ENCODE assay signal across 8 cellular contexts in the genomic region with DNA sequence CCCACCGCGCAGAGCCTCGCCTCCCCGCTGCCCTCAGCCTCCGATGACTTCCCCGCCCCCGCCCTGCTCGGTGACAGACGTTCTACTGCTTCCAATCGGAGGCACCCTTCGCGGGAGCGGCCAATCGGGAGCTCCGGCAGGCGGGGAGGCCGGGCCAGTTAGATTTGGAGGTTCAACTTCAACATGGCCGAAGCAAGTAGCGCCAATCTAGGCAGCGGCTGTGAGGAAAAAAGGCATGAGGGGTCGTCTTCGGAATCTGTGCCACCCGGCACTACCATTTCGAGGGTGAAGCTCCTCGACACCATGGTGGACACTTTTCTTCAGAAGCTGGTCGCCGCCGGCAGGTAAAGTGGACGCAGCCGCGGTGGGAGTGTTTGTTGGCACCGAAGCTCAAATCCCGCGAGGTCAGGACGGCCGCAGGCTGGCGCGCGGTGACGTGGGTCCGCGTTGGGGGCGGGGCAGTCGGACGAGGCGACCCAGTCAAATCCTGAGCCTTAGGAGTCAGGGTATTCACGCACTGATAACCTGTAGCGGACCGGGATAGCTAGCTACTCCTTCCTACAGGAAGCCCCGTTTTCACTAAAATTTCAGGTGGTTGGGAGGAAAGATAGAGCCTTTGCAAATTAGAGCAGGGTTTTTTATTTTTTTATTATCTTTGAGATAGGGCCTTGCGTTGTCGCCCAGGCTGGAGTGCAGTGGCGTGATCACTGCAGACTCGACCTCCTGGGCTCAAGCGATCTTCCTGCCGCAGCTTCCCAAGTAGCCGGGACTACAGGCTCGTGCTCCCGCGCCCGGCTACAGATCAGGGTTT. TPM values are rescaled to one million over a fixed set of nuclear protein-coding genes. Genes with fewer than 3 reads are reported as not detected.
DNase-seq lines count a peak whose midpoint lies in the region; ATAC-seq and TF ChIP-seq lines count a peak whose summit lies in the region.

A gene with protein sequence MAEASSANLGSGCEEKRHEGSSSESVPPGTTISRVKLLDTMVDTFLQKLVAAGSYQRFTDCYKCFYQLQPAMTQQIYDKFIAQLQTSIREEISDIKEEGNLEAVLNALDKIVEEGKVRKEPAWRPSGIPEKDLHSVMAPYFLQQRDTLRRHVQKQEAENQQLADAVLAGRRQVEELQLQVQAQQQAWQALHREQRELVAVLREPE (plus strand): TSS at position 175 of the 811 bp plus-strand sequence. CDS start 9 bp downstream, at position 184.

- H3K4me3 Mint-ChIP-seq in activated CD4-positive, alpha-beta memory T cell treated with anti-CD3 and anti-CD28 coated beads for 36 hours, result peak within 1 kb of the TSS; percentile 76

- H3K9me3 ChIP-seq in liver (ENCODE audit: control insufficient read depth in 4 of 4, low read length in 3 of 4), result no peaks in the 10 kb centered on the region

- no peaks in the 10 kb centered on the region for H3K27me3 ChIP-seq in liver (ENCODE audit: control insufficient read depth in 4 of 4, insufficient read depth in 4 of 4, low read length in 3 of 4)

- H3K27me3 Mint-ChIP-seq in activated CD4-positive, alpha-beta memory T cell treated with anti-CD3 and anti-CD28 coated beads for 36 hours, result no peaks in the 10 kb centered on the region

- peak; percentile 93 for ATAC-seq in GM19438 (IDR thresholded peaks at IDR 0.05; ENCODE audit: low read depth, unreplicated experiment)

- DNase-seq in CD1c-positive myeloid dendritic cell (ENCODE audit: extremely low spot score) (peak; percentile 98), HK-2 (ENCODE audit: unreplicated experiment) (peak; percentile 97), NCI-H82 treated with DMSO at 0.1 percent for 48 hours (lab: John Stamatoyannopoulos, UW; ENCODE audit: unreplicated experiment) (peak; percentile 93), dermis microvascular lymphatic vessel endothelial cell (ENCODE audit: low read depth in 2 of 2) (peak; percentile 92 to 97)
- DNase-seq in activated CD4-positive, alpha-beta memory T cell treated with anti-CD3 and anti-CD28 coated beads for 36 hours, result peak; percentile 98
- peak; percentile 95 for DNase-seq in stimulated activated CD4-positive, alpha-beta T cell treated with anti-CD3 and anti-CD28 coated beads, Interleukin-4, amount 100 ng/mL, for 1 hour

- H3K27ac ChIP-seq in liver (ENCODE audit: low read depth in 1 of 2, low read length in 2 of 2), result peak within 1 kb of the TSS; percentile 96 to 99

- no peak for TF ChIP-seq CTCF in liver (IDR thresholded peaks at IDR 0.05; ENCODE audit: low read depth, low read length, missing input control)

- peak within 1 kb of the TSS; percentile 92 to 95 for H3K9ac ChIP-seq in liver (ENCODE audit: low read depth in 1 of 2, low read length in 2 of 2)

- H3K4me3 ChIP-seq in liver (ENCODE audit: low read depth in 1 of 3, low read length in 3 of 3), result peak within 1 kb of the TSS; percentile 72 to 99 (median 79)

- H3K36me3 ChIP-seq in liver (ENCODE audit: control insufficient read depth in 4 of 4, insufficient read depth in 3 of 4, low read depth in 1 of 4, low read length in 3 of 4), result peaks cover 3 to 28% (median 19%) of the 10 kb centered on the region in 4 donors

- intact Hi-C loops in activated CD4-positive, alpha-beta memory T cell treated with anti-CD3 and anti-CD28 coated beads for 36 hours (cut with micrococcal nuclease), result loop anchor here (1.0 to 5.0 kb wide), 4 partner anchors 10 to 289 kb away; a partner anchor contains a TSS

- TF ChIP-seq RAD21 in liver (IDR thresholded peaks at IDR 0.05), result peak; percentile 28

- POLR2A ChIA-PET in activated CD4-positive, alpha-beta memory T cell treated with anti-CD3 and anti-CD28 coated beads for 36 hours (lab: Charles Lee), result interaction anchor here (0.6 to 5.2 kb wide), 17 partner anchors 11 to 288 kb away, joined by 3 to 85 read pairs (median 7); a partner anchor contains a TSS

- peaks cover 40% of the 10 kb centered on the region for H3K4me1 Mint-ChIP-seq in activated CD4-positive, alpha-beta memory T cell treated with anti-CD3 and anti-CD28 coated beads for 36 hours (ENCODE audit: low read depth)

- peaks cover 56% of the 10 kb centered on the region for H3K36me3 Mint-ChIP-seq in activated CD4-positive, alpha-beta memory T cell treated with anti-CD3 and anti-CD28 coated beads for 36 hours

- WGBS in liver, result under 1% methylated on average over 61 of the region's 61 CpGs

- H3K4me1 ChIP-seq in liver (ENCODE audit: control insufficient read depth in 4 of 4, insufficient read depth in 4 of 4, low read length in 3 of 4), result peaks cover 4 to 34% (median 23%) of the 10 kb centered on the region in 4 donors

- no peaks in the 10 kb centered on the region for H3K9me3 Mint-ChIP-seq in activated CD4-positive, alpha-beta memory T cell treated with anti-CD3 and anti-CD28 coated beads for 36 hours

- CTCF ChIA-PET in activated CD4-positive, alpha-beta memory T cell treated with anti-CD3 and anti-CD28 coated beads for 36 hours (lab: Charles Lee), result interaction anchor here (0.6 to 5.4 kb wide), 14 partner anchors 9 to 1040 kb away, joined by 3 to 78 read pairs (median 4); a partner anchor contains a TSS

- peak within 1 kb of the TSS; percentile 96 for H3K27ac Mint-ChIP-seq in activated CD4-positive, alpha-beta memory T cell treated with anti-CD3 and anti-CD28 coated beads for 36 hours

TF ChIP-seq in liver, 16 proteins besides CTCF, POLR2A, EP300 and RAD21:
- TF ChIP-seq TAF1 (conservative IDR thresholded peaks at IDR 0.05) (peak; percentile 86), HNF4G (IDR thresholded peaks at IDR 0.05) (no peak), HNF4A (conservative IDR thresholded peaks at IDR 0.05) (no peak), JUND (IDR thresholded peaks at IDR 0.05) (no peak), RXRA (IDR thresholded peaks at IDR 0.05) (peak; percentile 34 to 36), SP1 (IDR thresholded peaks at IDR 0.05) (peak; percentile 90), EGR1 (IDR thresholded peaks at IDR 0.05; ENCODE audit: low read depth in 2 of 2) (peak; percentile 91 to 96), GABPA (IDR thresholded peaks at IDR 0.05 in 1 of 2, conservative IDR thresholded peaks at IDR 0.05 in 1 of 2) (no peak), FOXA1 (IDR thresholded peaks at IDR 0.05) (peak; percentile 42), NR2F2 (IDR thresholded peaks at IDR 0.05) (no peak), YY1 (IDR thresholded peaks at IDR 0.05) (peak; percentile 99), FOXA2 (IDR thresholded peaks at IDR 0.05) (no peak)
- TF ChIP-seq, protein P1, sequence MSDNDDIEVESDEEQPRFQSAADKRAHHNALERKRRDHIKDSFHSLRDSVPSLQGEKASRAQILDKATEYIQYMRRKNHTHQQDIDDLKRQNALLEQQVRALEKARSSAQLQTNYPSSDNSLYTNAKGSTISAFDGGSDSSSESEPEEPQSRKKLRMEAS (IDR thresholded peaks at IDR 0.05), result peak; percentile 14
- TF ChIP-seq, protein P2, sequence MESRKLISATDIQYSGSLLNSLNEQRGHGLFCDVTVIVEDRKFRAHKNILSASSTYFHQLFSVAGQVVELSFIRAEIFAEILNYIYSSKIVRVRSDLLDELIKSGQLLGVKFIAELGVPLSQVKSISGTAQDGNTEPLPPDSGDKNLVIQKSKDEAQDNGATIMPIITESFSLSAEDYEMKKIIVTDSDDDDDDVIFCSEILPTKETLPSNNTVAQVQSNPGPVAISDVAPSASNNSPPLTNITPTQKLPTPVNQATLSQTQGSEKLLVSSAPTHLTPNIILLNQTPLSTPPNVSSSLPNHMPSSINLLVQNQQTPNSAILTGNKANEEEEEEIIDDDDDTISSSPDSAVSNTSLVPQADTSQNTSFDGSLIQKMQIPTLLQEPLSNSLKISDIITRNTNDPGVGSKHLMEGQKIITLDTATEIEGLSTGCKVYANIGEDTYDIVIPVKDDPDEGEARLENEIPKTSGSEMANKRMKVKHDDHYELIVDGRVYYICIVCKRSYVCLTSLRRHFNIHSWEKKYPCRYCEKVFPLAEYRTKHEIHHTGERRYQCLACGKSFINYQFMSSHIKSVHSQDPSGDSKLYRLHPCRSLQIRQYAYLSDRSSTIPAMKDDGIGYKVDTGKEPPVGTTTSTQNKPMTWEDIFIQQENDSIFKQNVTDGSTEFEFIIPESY (IDR thresholded peaks at IDR 0.05), result peak; percentile 99
- TF ChIP-seq, protein P3, sequence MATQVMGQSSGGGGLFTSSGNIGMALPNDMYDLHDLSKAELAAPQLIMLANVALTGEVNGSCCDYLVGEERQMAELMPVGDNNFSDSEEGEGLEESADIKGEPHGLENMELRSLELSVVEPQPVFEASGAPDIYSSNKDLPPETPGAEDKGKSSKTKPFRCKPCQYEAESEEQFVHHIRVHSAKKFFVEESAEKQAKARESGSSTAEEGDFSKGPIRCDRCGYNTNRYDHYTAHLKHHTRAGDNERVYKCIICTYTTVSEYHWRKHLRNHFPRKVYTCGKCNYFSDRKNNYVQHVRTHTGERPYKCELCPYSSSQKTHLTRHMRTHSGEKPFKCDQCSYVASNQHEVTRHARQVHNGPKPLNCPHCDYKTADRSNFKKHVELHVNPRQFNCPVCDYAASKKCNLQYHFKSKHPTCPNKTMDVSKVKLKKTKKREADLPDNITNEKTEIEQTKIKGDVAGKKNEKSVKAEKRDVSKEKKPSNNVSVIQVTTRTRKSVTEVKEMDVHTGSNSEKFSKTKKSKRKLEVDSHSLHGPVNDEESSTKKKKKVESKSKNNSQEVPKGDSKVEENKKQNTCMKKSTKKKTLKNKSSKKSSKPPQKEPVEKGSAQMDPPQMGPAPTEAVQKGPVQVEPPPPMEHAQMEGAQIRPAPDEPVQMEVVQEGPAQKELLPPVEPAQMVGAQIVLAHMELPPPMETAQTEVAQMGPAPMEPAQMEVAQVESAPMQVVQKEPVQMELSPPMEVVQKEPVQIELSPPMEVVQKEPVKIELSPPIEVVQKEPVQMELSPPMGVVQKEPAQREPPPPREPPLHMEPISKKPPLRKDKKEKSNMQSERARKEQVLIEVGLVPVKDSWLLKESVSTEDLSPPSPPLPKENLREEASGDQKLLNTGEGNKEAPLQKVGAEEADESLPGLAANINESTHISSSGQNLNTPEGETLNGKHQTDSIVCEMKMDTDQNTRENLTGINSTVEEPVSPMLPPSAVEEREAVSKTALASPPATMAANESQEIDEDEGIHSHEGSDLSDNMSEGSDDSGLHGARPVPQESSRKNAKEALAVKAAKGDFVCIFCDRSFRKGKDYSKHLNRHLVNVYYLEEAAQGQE (IDR thresholded peaks at IDR 0.05), result peak; percentile 82
- TF ChIP-seq, protein P4, sequence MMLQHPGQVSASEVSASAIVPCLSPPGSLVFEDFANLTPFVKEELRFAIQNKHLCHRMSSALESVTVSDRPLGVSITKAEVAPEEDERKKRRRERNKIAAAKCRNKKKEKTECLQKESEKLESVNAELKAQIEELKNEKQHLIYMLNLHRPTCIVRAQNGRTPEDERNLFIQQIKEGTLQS (IDR thresholded peaks at IDR 0.05), result peak; percentile 2

RNA-seq across cellular contexts. Expression of the gene that starts here (rescaled TPM):
- total RNA-seq in activated CD4-positive, alpha-beta memory T cell treated with anti-CD3 and anti-CD28 coated beads for 36 hours, result 100 to 1,000 TPM in 1 of 2 experiments, 10 to 100 TPM in 1; 99.5 to 105 TPM
- 52.0 and 70.2 TPM in 2 replicates for total RNA-seq in dermis microvascular lymphatic vessel endothelial cell
- 10 to 100 TPM; 24.7 to 41.5 TPM for total RNA-seq in liver
- 10 to 100 TPM; 32.4 to 63.5 TPM for polyA plus RNA-seq in liver

Comparison
In these comparisons a context has a peak if more than half of its experiments do, and no peak if none do; other contexts are left out.
1. Peak in every context shown above with its lines: DNase-seq, ATAC-seq, H3K4me3 ChIP-seq and H3K27ac ChIP-seq.